10 cellular contexts compared by ENCODE assay signal in genomic region chr6:14396826-14397517, GRCh38.
DNase-seq lines count a peak whose midpoint lies in the region; ATAC-seq and TF ChIP-seq lines count a peak whose summit lies in the region.
"Had no signal": no experiment of that assay in that cellular context is flagged by ENCODE, and none has a peak within 500 bp of the region (broad histone marks: within the 10 kb centered on the region; RNA-seq: fewer than 3 reads in every experiment).

No MANE protein-coding gene starts in this region.

- ATAC-seq in psoas muscle (peak; percentile 64 to 77 (median 66)), GM21619 (IDR thresholded peaks at IDR 0.05; ENCODE audit: unreplicated experiment) (no peak)

- WGBS in psoas muscle, 3 donors: 36 to 39% (median 39%) methylated on average over 12 of the region's 12 CpGs

- no peaks in the 10 kb centered on the region for H3K27me3 ChIP-seq in psoas muscle (ENCODE audit: insufficient read depth in 3 of 3, low read length in 2 of 3)

- DNase-seq in GM12865 (ENCODE audit: low read depth) (peak; percentile 28), LHCN-M2 (ENCODE audit: low read depth) (peak; percentile 17), epithelial cell of esophagus (ENCODE audit: low read depth) (peak; percentile 40), psoas muscle (peak; percentile 23 to 55), caudate nucleus (lab: John Stamatoyannopoulos, UW) (no peak), amygdala (lab: John Stamatoyannopoulos, UW) (no peak), NCI-H1930 (lab: John Stamatoyannopoulos, UW) (no peak)
- DNase-seq: activated CD4-positive, alpha-beta T cell treated with anti-CD3 and anti-CD28 coated beads for 4 hours; posterior cingulate gyrus had no signal

- no peaks in the 10 kb centered on the region for H3K36me3 ChIP-seq in psoas muscle (ENCODE audit: insufficient read depth in 1 of 2, low read depth in 1 of 2)

- intact Hi-C loops in psoas muscle (cut with DNase I): no loop called here

- H3K4me3 ChIP-seq in GM12865 (ENCODE audit: low read depth, low read length) (no peak overlapping the region), epithelial cell of esophagus (ENCODE audit: low read length) (no peak overlapping the region), psoas muscle (no peak overlapping the region)

- TF ChIP-seq CTCF in GM12865 (IDR thresholded peaks at IDR 0.05; ENCODE audit: insufficient read depth, low read depth, low read length, missing control alignments) (peak; percentile 36), epithelial cell of esophagus (IDR thresholded peaks at IDR 0.05; ENCODE audit: insufficient read depth, low read depth, low read length, missing control alignments) (peak; percentile 17), psoas muscle (IDR thresholded peaks at IDR 0.05) (peak; percentile 30)

- H3K4me1 ChIP-seq in psoas muscle: peaks cover 12% of the 10 kb centered on the region

- no peaks in the 10 kb centered on the region for H3K9me3 ChIP-seq in psoas muscle

- H3K27ac ChIP-seq in psoas muscle (no peak overlapping the region), caudate nucleus (ENCODE audit: low read depth, low read length) (no peak overlapping the region)

Comparison
In these comparisons a context has a peak if more than half of its experiments do, and no peak if none do; other contexts are left out.
1. DNase-seq: peak in GM12865 (single experiment), LHCN-M2 (single experiment), epithelial cell of esophagus (single experiment) and psoas muscle (2 of 2); none in caudate nucleus (0 of 61), amygdala (0 of 56) and NCI-H1930 (0 of 2).
2. Peak in every context shown above with its lines, with median percentiles within 50 percentile points of each other: CTCF ChIP-seq.